Comparison of ENCODE assay signal across 1 cellular context in the genomic region with DNA sequence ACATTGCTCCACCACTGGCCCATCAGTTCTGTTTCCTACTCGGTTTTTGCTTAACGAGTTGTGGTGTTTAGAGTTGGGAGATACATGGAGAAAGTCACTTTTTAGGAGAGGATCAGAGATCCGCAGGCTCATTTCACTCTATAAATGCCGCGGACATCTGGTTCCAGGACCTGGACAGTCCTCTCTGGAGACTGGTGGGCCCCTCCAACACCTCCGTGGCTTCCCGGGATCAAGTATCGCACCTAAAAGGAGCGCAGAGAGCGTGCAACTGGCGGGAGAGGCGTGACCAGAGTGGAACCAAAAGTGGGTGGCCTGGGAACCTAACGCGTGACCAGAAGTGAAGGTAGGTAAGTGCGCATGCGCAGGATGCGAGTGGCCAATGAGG.
TF ChIP-seq lines count a peak whose summit lies in the region.

No MANE protein-coding gene starts in this region.

TF ChIP-seq in K562, 482 proteins besides CTCF, POLR2A, EP300 and RAD21 (continued from another document and continues in another):
- TF ChIP-seq, protein P1, sequence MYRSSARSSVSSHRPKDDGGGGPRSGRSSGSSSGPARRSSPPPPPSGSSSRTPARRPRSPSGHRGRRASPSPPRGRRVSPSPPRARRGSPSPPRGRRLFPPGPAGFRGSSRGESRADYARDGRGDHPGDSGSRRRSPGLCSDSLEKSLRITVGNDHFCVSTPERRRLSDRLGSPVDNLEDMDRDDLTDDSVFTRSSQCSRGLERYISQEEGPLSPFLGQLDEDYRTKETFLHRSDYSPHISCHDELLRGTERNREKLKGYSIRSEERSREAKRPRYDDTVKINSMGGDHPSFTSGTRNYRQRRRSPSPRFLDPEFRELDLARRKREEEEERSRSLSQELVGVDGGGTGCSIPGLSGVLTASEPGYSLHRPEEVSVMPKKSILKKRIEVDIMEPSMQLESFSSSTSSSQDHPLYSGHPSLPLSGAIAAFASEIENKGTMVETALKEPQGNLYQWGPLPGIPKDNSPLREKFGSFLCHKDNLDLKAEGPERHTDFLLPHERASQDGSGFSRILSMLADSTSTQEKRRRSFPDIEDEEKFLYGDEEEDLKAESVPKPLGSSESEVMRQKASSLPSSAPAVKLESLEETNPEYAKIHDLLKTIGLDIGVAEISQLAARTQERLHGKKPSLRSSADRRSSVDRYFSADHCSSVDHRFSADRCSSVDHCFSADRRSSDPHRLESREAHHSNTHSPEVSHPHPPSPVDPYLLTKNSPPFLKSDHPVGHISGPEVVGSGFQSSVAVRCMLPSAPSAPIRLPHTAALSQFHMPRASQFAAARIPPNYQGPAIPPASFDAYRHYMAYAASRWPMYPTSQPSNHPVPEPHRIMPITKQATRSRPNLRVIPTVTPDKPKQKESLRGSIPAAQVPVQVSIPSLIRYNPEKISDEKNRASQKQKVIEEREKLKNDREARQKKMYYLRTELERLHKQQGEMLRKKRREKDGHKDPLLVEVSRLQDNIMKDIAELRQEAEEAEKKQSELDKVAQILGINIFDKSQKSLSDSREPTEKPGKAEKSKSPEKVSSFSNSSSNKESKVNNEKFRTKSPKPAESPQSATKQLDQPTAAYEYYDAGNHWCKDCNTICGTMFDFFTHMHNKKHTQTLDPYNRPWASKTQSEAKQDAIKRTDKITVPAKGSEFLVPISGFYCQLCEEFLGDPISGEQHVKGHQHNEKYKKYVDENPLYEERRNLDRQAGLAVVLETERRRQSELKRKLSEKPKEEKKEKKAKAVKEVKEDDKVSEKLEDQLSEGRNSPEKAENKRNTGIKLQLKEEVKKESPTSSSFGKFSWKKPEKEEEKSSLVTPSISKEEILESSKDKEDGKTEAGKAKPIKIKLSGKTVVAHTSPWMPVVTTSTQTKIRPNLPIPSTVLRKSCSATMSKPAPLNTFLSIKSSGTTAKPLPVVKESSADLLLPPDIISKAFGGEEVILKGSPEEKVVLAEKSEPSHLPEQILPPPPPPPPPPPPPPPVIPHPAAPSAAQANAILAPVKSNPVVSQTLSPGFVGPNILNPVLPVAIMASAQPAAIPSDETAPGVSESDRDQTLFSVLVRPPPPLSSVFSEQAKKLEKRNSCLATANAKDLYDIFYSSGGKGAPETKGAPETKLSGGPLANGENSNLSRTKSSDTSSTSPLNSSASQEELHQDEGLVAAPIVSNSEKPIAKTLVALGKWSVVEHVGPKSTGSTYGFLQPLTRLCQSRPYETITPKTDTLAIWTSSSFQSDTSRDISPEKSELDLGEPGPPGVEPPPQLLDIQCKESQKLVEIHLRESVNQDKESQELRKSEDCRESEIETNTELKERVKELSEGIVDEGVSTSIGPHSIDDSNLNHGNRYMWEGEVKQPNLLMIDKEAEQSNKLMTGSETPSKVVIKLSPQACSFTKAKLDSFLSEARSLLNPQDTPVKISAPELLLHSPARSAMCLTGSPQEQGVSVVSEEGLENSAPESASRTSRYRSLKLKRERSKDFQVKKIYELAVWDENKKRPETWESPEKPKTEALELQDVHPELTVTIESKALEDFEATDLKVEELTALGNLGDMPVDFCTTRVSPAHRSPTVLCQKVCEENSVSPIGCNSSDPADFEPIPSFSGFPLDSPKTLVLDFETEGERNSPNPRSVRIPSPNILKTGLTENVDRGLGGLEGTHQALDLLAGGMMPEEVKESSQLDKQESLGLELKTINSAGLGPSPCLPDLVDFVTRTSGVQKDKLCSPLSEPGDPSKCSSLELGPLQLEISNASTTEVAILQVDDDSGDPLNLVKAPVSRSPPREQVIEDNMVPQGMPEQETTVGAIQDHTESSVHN (IDR thresholded peaks at IDR 0.05; ENCODE audit: borderline replicate concordance in 1 of 2, low read depth in 1 of 2), result no peak
- TF ChIP-seq CXXC5 (CRISPR knock-in tag; IDR thresholded peaks at IDR 0.05) (peak; percentile 6; the same call in 1 of the 2 replicates), MECOM (CRISPR knock-in tag; IDR thresholded peaks at IDR 0.05) (no peak), TEAD4 (IDR thresholded peaks at IDR 0.05; ENCODE audit: low read length) (0 out of 2 replicates have a peak, but pooled peaks have one; percentile 1), TEAD4 (CRISPR knock-in tag; IDR thresholded peaks at IDR 0.05; ENCODE audit: borderline replicate concordance) (no peak), POLR2AphosphoS5 (IDR thresholded peaks at IDR 0.05; ENCODE audit: control insufficient read depth, insufficient read depth, low read depth, low read length) (peak; percentile 29; the same call in 1 of the 2 replicates), HNRNPUL1 (IDR thresholded peaks at IDR 0.05; ENCODE audit: low read length) (no peak), ZNF197 (CRISPR knock-in tag; IDR thresholded peaks at IDR 0.05; ENCODE audit: low read depth) (peak; percentile 67; the same call in 1 of the 2 replicates), MYC (IDR thresholded peaks at IDR 0.05; ENCODE audit: low read depth, low read length) (peak; percentile 40; the same call in 1 of the 2 replicates), MYC (CRISPR knock-in tag; IDR thresholded peaks at IDR 0.05; ENCODE audit: borderline replicate concordance, low read depth) (no peak), FOXA1 (IDR thresholded peaks at IDR 0.05; ENCODE audit: borderline replicate concordance) (no peak), SREBF1 (IDR thresholded peaks at IDR 0.05; ENCODE audit: borderline replicate concordance, low read depth, low read length) (no peak), MEIS2 (IDR thresholded peaks at IDR 0.05; ENCODE audit: partially characterized antibody) (peak; percentile 85), CTBP1 (IDR thresholded peaks at IDR 0.05; ENCODE audit: borderline replicate concordance) (0 out of 2 replicates have a peak, but pooled peaks have one; percentile 7), GTF2A2 (tag; IDR thresholded peaks at IDR 0.05) (no peak), PHF20 (IDR thresholded peaks at IDR 0.05; ENCODE audit: partially characterized antibody) (peak; percentile 9), HNRNPL (IDR thresholded peaks at IDR 0.05; ENCODE audit: low read depth, low read length) (no peak), HOXB6 (CRISPR knock-in tag; IDR thresholded peaks at IDR 0.05; ENCODE audit: borderline replicate concordance) (no peak)
- TF ChIP-seq, protein P2, sequence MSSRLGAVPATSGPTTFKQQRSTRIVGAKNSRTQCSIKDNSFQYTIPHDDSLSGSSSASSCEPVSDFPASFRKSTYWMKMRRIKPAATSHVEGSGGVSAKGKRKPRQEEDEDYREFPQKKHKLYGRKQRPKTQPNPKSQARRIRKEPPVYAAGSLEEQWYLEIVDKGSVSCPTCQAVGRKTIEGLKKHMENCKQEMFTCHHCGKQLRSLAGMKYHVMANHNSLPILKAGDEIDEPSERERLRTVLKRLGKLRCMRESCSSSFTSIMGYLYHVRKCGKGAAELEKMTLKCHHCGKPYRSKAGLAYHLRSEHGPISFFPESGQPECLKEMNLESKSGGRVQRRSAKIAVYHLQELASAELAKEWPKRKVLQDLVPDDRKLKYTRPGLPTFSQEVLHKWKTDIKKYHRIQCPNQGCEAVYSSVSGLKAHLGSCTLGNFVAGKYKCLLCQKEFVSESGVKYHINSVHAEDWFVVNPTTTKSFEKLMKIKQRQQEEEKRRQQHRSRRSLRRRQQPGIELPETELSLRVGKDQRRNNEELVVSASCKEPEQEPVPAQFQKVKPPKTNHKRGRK (tag; IDR thresholded peaks at IDR 0.05), result no peak
- TF ChIP-seq, protein P3, sequence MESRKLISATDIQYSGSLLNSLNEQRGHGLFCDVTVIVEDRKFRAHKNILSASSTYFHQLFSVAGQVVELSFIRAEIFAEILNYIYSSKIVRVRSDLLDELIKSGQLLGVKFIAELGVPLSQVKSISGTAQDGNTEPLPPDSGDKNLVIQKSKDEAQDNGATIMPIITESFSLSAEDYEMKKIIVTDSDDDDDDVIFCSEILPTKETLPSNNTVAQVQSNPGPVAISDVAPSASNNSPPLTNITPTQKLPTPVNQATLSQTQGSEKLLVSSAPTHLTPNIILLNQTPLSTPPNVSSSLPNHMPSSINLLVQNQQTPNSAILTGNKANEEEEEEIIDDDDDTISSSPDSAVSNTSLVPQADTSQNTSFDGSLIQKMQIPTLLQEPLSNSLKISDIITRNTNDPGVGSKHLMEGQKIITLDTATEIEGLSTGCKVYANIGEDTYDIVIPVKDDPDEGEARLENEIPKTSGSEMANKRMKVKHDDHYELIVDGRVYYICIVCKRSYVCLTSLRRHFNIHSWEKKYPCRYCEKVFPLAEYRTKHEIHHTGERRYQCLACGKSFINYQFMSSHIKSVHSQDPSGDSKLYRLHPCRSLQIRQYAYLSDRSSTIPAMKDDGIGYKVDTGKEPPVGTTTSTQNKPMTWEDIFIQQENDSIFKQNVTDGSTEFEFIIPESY (CRISPR knock-in tag; IDR thresholded peaks at IDR 0.05), result no peak
- TF ChIP-seq, protein P4, sequence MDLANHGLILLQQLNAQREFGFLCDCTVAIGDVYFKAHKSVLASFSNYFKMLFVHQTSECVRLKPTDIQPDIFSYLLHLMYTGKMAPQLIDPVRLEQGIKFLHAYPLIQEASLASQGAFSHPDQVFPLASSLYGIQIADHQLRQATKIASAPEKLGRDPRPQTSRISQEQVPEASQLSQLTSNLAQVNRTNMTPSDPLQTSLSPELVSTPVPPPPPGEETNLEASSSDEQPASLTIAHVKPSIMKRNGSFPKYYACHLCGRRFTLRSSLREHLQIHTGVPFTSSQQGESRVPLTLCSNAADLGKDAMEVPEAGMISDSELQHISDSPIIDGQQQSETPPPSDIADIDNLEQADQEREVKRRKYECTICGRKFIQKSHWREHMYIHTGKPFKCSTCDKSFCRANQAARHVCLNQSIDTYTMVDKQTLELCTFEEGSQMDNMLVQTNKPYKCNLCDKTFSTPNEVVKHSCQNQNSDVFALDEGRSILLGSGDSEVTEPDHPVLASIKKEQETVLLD (IDR thresholded peaks at IDR 0.05), result peak; percentile 99
- TF ChIP-seq, protein P5, sequence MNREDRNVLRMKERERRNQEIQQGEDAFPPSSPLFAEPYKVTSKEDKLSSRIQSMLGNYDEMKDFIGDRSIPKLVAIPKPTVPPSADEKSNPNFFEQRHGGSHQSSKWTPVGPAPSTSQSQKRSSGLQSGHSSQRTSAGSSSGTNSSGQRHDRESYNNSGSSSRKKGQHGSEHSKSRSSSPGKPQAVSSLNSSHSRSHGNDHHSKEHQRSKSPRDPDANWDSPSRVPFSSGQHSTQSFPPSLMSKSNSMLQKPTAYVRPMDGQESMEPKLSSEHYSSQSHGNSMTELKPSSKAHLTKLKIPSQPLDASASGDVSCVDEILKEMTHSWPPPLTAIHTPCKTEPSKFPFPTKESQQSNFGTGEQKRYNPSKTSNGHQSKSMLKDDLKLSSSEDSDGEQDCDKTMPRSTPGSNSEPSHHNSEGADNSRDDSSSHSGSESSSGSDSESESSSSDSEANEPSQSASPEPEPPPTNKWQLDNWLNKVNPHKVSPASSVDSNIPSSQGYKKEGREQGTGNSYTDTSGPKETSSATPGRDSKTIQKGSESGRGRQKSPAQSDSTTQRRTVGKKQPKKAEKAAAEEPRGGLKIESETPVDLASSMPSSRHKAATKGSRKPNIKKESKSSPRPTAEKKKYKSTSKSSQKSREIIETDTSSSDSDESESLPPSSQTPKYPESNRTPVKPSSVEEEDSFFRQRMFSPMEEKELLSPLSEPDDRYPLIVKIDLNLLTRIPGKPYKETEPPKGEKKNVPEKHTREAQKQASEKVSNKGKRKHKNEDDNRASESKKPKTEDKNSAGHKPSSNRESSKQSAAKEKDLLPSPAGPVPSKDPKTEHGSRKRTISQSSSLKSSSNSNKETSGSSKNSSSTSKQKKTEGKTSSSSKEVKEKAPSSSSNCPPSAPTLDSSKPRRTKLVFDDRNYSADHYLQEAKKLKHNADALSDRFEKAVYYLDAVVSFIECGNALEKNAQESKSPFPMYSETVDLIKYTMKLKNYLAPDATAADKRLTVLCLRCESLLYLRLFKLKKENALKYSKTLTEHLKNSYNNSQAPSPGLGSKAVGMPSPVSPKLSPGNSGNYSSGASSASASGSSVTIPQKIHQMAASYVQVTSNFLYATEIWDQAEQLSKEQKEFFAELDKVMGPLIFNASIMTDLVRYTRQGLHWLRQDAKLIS (CRISPR knock-in tag; IDR thresholded peaks at IDR 0.05), result peak; percentile 10; the same call in 1 of the 2 replicates
- TF ChIP-seq, protein P6, sequence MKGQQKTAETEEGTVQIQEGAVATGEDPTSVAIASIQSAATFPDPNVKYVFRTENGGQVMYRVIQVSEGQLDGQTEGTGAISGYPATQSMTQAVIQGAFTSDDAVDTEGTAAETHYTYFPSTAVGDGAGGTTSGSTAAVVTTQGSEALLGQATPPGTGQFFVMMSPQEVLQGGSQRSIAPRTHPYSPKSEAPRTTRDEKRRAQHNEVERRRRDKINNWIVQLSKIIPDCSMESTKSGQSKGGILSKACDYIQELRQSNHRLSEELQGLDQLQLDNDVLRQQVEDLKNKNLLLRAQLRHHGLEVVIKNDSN (CRISPR knock-in tag; IDR thresholded peaks at IDR 0.05), result peak; percentile 67
- TF ChIP-seq, protein P7, sequence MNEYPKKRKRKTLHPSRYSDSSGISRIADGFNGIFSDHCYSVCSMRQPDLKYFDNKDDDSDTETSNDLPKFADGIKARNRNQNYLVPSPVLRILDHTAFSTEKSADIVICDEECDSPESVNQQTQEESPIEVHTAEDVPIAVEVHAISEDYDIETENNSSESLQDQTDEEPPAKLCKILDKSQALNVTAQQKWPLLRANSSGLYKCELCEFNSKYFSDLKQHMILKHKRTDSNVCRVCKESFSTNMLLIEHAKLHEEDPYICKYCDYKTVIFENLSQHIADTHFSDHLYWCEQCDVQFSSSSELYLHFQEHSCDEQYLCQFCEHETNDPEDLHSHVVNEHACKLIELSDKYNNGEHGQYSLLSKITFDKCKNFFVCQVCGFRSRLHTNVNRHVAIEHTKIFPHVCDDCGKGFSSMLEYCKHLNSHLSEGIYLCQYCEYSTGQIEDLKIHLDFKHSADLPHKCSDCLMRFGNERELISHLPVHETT (CRISPR knock-in tag; conservative IDR thresholded peaks at IDR 0.05 in 1 of 2, IDR thresholded peaks at IDR 0.05 in 1 of 2), result 0 out of 4 replicates have a peak, but pooled peaks of 1 of the 2 experiments have one; percentile 44
- TF ChIP-seq, protein P8, sequence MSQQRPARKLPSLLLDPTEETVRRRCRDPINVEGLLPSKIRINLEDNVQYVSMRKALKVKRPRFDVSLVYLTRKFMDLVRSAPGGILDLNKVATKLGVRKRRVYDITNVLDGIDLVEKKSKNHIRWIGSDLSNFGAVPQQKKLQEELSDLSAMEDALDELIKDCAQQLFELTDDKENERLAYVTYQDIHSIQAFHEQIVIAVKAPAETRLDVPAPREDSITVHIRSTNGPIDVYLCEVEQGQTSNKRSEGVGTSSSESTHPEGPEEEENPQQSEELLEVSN (IDR thresholded peaks at IDR 0.05; ENCODE audit: borderline replicate concordance in 1 of 2, extremely low read depth in 1 of 2, insufficient read depth in 1 of 2, insufficient read length in 1 of 2, low read depth in 1 of 2, low read length in 1 of 2, poor library complexity in 1 of 2, severe bottlenecking in 1 of 2), result peak; percentile 72 to 92
